Comparison of ENCODE assay signal across 8 cellular contexts in genomic region chr7:76262683-76263402, GRCh38. TPM values are rescaled to one million over a fixed set of nuclear protein-coding genes. Genes with fewer than 3 reads are reported as not detected.
A peak's percentile ranks its signal among the peaks of the same experiment; 100 is the strongest.
DNase-seq lines count a peak whose midpoint lies in the region; ATAC-seq and TF ChIP-seq lines count a peak whose summit lies in the region.

No MANE protein-coding gene starts in this region.

- no peak for TF ChIP-seq EP300 in neural cell (conservative IDR thresholded peaks at IDR 0.05; ENCODE audit: poor library complexity, severe bottlenecking)

- H3F3A ChIP-seq in neural cell (ENCODE audit: insufficient read depth, low read length, poor library complexity, severe bottlenecking) = no peaks in the 10 kb centered on the region

- H4K20me1 ChIP-seq in neural cell (ENCODE audit: insufficient read depth) = no peaks in the 10 kb centered on the region

- H3K36me3 ChIP-seq in BJ (ENCODE audit: control insufficient read depth, insufficient read depth, low read length) (no peaks in the 10 kb centered on the region), neural cell (ENCODE audit: insufficient read depth, low read length) (no peaks in the 10 kb centered on the region)

- H3K4me3 ChIP-seq in BJ (ENCODE audit: low read depth, low read length) (no peak overlapping the region), fibroblast of mammary gland (ENCODE audit: control insufficient read depth, low read depth, low read length) (no peak overlapping the region), neural cell (ENCODE audit: low read length) (no peak overlapping the region)

- no peaks in the 10 kb centered on the region for H3K9me3 ChIP-seq in neural cell (ENCODE audit: low read length)

- H3K79me2 ChIP-seq in neural cell (replicated peaks; ENCODE audit: insufficient read depth, low read length) = no peaks in the 10 kb centered on the region

- no peaks in the 10 kb centered on the region for H3K9me2 ChIP-seq in neural cell (ENCODE audit: insufficient read depth, low read length)

- TF ChIP-seq CTCF in BJ (IDR thresholded peaks at IDR 0.05; ENCODE audit: insufficient read depth, low read depth, low read length) = peak; percentile 86
- TF ChIP-seq CTCF in VCaP (conservative IDR thresholded peaks at IDR 0.05) = peak; percentile 94
- peak; percentile 92 for TF ChIP-seq CTCF in fibroblast of mammary gland (conservative IDR thresholded peaks at IDR 0.05; ENCODE audit: control insufficient read depth, insufficient read depth, low read depth, low read length)
- TF ChIP-seq CTCF in neural cell (IDR thresholded peaks at IDR 0.05; ENCODE audit: poor library complexity, severe bottlenecking) = peak; percentile 81

- no peak overlapping the region for H3K4me2 ChIP-seq in neural cell (ENCODE audit: low read length)

- ATAC-seq in GM18907 (IDR thresholded peaks at IDR 0.05; ENCODE audit: unreplicated experiment) (peak; percentile 57), GM18870 (IDR thresholded peaks at IDR 0.05; ENCODE audit: unreplicated experiment) (no peak)

- H3K27me3 ChIP-seq in BJ (ENCODE audit: control insufficient read depth, insufficient read depth, low read length) (peaks cover 8% of the 10 kb centered on the region), neural cell (ENCODE audit: insufficient read depth, low read depth, low read length) (peaks cover 11% of the 10 kb centered on the region)

- CTCF ChIA-PET in BJ (lab: Yijun Ruan, JAX) = interaction anchor here (0.5 to 3.8 kb wide), 34 partner anchors 8 to 417 kb away, joined by 3 to 48 read pairs (median 4); no protein-coding TSS in a partner anchor

- H2AFZ ChIP-seq in neural cell (ENCODE audit: low read depth, low read length) = no peak overlapping the region

- TF ChIP-seq RAD21 in neural cell (conservative IDR thresholded peaks at IDR 0.05) = peak; percentile 85

- H3K27ac ChIP-seq in VCaP (no peak overlapping the region), neural cell (ENCODE audit: low read length) (no peak overlapping the region)

- POLR2A ChIA-PET in BJ (lab: Charles Lee) = no interaction called here

- H3K9ac ChIP-seq in neural cell (ENCODE audit: low read length) = no peak overlapping the region

- DNase-seq in BJ (ENCODE audit: low read depth) (no peak), NCI-H1930 (lab: John Stamatoyannopoulos, UW) (peak; percentile 25 to 62), fibroblast of mammary gland (ENCODE audit: low read depth) (peak; percentile 67), germinal center (ENCODE audit: low spot score) (no peak)

TF ChIP-seq in neural cell, 6 proteins besides CTCF, POLR2A, EP300 and RAD21:
- TF ChIP-seq REST (IDR thresholded peaks at IDR 0.05; ENCODE audit: borderline replicate concordance) (no peak), SMC3 (conservative IDR thresholded peaks at IDR 0.05; ENCODE audit: poor library complexity) (peak; percentile 90)
TF ChIP-seq in neural cell: peak in this region for 1.

RNA-seq across cellular contexts. Expression of gene HSPB1, which starts 39.6 kb away (rescaled TPM):
- 642 and 966 TPM in 2 replicates for polyA plus RNA-seq in BJ (2011; rRNA removed)
- polyA minus RNA-seq in BJ (2011; rRNA and poly(A)+ RNA removed) = 142 and 174 TPM in 2 replicates
- polyA plus RNA-seq in neural cell = 1.4 and 1.8 TPM in 2 replicates
- 0.69 TPM in 1 of 2 replicates, not detected in the other for polyA minus RNA-seq in neural cell

Comparison
In these comparisons a context has a peak if more than half of its experiments do, and no peak if none do; other contexts are left out.
1. DNase-seq: peak in NCI-H1930 (2 of 2) and fibroblast of mammary gland (single experiment); none in BJ (single experiment) and germinal center (single experiment).
2. RNA of gene HSPB1, which starts 39.6 kb away (polyA plus RNA-seq): 642 to 966 TPM in BJ; 1.4 to 1.8 TPM in neural cell; every median in the first group is over 100 times any median in the second.
3. Peak in every context shown above with its lines, with median percentiles within 50 percentile points of each other: CTCF ChIP-seq.